13 cellular contexts compared by ENCODE assay signal in genomic region chr11:446886-447285, GRCh38. TPM values are rescaled to one million over a fixed set of nuclear protein-coding genes. Genes with fewer than 3 reads are reported as not detected.
DNase-seq lines count a peak whose midpoint lies in the region; ATAC-seq, FAIRE-seq and TF ChIP-seq lines count a peak whose summit lies in the region.
"Had no signal": no experiment of that assay in that cellular context is flagged by ENCODE, and none has a peak within 500 bp of the region (broad histone marks: within the 10 kb centered on the region; RNA-seq: fewer than 3 reads in every experiment).

No MANE protein-coding gene starts in this region.

- FAIRE-seq in bronchial epithelial cell (lab: Jason Lieb, UNC), result no peak

- no peaks in the 10 kb centered on the region for H3K9me3 ChIP-seq in osteoblast (ENCODE audit: low read depth, low read length)

- H3K27me3 ChIP-seq in bronchial epithelial cell (ENCODE audit: control insufficient read depth, insufficient read depth, low read length), result no peaks in the 10 kb centered on the region
- H3K27me3 ChIP-seq in osteoblast (ENCODE audit: insufficient read depth, low read length), result peaks cover 9% of the 10 kb centered on the region

- H3K9me3 Mint-ChIP-seq in Calu3 (ENCODE audit: low read depth, unreplicated experiment), result no peaks in the 10 kb centered on the region
- H3K9me3 Mint-ChIP-seq: WTC11 had no signal

- no peaks in the 10 kb centered on the region for H3K27me3 Mint-ChIP-seq in Calu3 (ENCODE audit: unreplicated experiment)

- H2AFZ ChIP-seq in osteoblast (ENCODE audit: low read length), result no peak overlapping the region

- DNase-seq in NCI-H748 (lab: John Stamatoyannopoulos, UW; ENCODE audit: unreplicated experiment) (peak; percentile 10), NCI-H748 treated with DMSO at 0.1 percent for 48 hours (lab: John Stamatoyannopoulos, UW) (no peak), NCI-H2196 treated with DMSO at 0.1 percent for 48 hours (lab: John Stamatoyannopoulos, UW; ENCODE audit: unreplicated experiment) (peak; percentile 53), bronchial epithelial cell (ENCODE audit: low read depth) (peak; percentile 71), osteoblast (ENCODE audit: insufficient read length, low spot score, missing footprints) (peak; percentile 47), NCI-H1105 treated with DMSO at 0.1 percent for 48 hours (lab: John Stamatoyannopoulos, UW) (no peak), Calu3 (no peak)
- DNase-seq: DND-41, NCI-H2227 treated with DMSO at 0.1 percent for 48 hours, SIG-M5 had no signal

- H3K4me1 Mint-ChIP-seq in Calu3 (ENCODE audit: low read depth, unreplicated experiment), result peaks cover 18% of the 10 kb centered on the region

- H3K4me3 ChIP-seq in bronchial epithelial cell (ENCODE audit: low read depth, low read length), result no peak overlapping the region
- no peak overlapping the region for H3K4me3 ChIP-seq in osteoblast (ENCODE audit: insufficient read depth, low read length)

- no peak overlapping the region for H3K27ac ChIP-seq in osteoblast (ENCODE audit: low read depth, low read length)

- BruUV-seq in Calu3 (replicated peaks; lab: Mats Ljungman, UMichigan), result no TSS peak

- H3K36me3 Mint-ChIP-seq in Calu3 (ENCODE audit: insufficient read depth, unreplicated experiment), result peaks cover 48% of the 10 kb centered on the region

- H3K79me2 ChIP-seq in osteoblast (ENCODE audit: insufficient read depth, low read length), result peaks cover 26% of the 10 kb centered on the region

- H3K4me3 Mint-ChIP-seq in Calu3 (ENCODE audit: low read depth, unreplicated experiment), result no peak overlapping the region
- H3K4me3 Mint-ChIP-seq: WTC11 had no signal

- TF ChIP-seq CTCF in bronchial epithelial cell (IDR thresholded peaks at IDR 0.05; ENCODE audit: insufficient read depth, low read length, severe bottlenecking) (no peak), osteoblast (IDR thresholded peaks at IDR 0.05; ENCODE audit: extremely low read depth, low read depth, low read length) (no peak), Calu3 (IDR thresholded peaks at IDR 0.05; ENCODE audit: unreplicated experiment) (no peak)

- no peak overlapping the region for H3K4me2 ChIP-seq in osteoblast (ENCODE audit: insufficient read depth, low read length)

- CTCF ChIA-PET in Calu3 (lab: Charles Lee), result interaction anchor here (0.6 kb wide), 1 partner anchor 139 kb away, joined by 4 read pairs; the partner anchor contains the start of gene IFITM2

- H3K36me3 ChIP-seq in bronchial epithelial cell (ENCODE audit: control insufficient read depth, insufficient read depth, low read length), result no peaks in the 10 kb centered on the region
- H3K36me3 ChIP-seq in osteoblast (ENCODE audit: insufficient read depth, low read length), result no peaks in the 10 kb centered on the region

- no peak for ATAC-seq in HG02870 (IDR thresholded peaks at IDR 0.05; ENCODE audit: unreplicated experiment)
- ATAC-seq: sciatic nerve, WTC11 had no signal

- H3K27ac Mint-ChIP-seq in Calu3 (ENCODE audit: unreplicated experiment), result no peak overlapping the region
- H3K27ac Mint-ChIP-seq: WTC11 had no signal

- peaks cover 25% of the 10 kb centered on the region for H3K4me1 ChIP-seq in osteoblast (ENCODE audit: insufficient read depth, low read length)

- peaks cover 10% of the 10 kb centered on the region for H4K20me1 ChIP-seq in osteoblast (ENCODE audit: insufficient read depth, low read length)

- intact Hi-C loops in Calu3 (cut with micrococcal nuclease; ENCODE audit: unreplicated experiment), result no loop called here

RNA-seq across cellular contexts. Expression of gene PTDSS2, which starts 3.2 kb away (rescaled TPM):
- total RNA-seq in bronchial epithelial cell, result 26.3 and 29.4 TPM in 2 replicates
- total RNA-seq in osteoblast, result 33.0 and 36.2 TPM in 2 replicates
- 25.1 and 30.4 TPM in 2 replicates for total RNA-seq in Calu3 (2022)

RNA-seq across cellular contexts. Expression of gene ANO9, which starts 5.1 kb away (rescaled TPM):
- 7.4 and 9.2 TPM in 2 replicates for total RNA-seq in bronchial epithelial cell
- under 0.01 TPM in 1 of 2 replicates, not detected in the other for total RNA-seq in osteoblast
- 27.2 and 32.2 TPM in 2 replicates for total RNA-seq in Calu3 (2022)

RNA-seq across cellular contexts. Expression of gene SIGIRR, which starts 32.1 kb away (rescaled TPM):
- 15.9 and 24.7 TPM in 2 replicates for total RNA-seq in bronchial epithelial cell
- 10.9 and 14.5 TPM in 2 replicates for total RNA-seq in osteoblast
- 76.3 and 83.6 TPM in 2 replicates for total RNA-seq in Calu3 (2022)

RNA-seq across cellular contexts. Expression of gene PKP3, which starts 52.9 kb away (rescaled TPM):
- total RNA-seq in bronchial epithelial cell (231 and 328 TPM in 2 replicates), osteoblast (0.88 and 2.5 TPM in 2 replicates), Calu3 (2022) (128 and 154 TPM in 2 replicates)

Comparison
In these comparisons a context has a peak if more than half of its experiments do, and no peak if none do; other contexts are left out.
1. DNase-seq: peak in NCI-H748 (single experiment), NCI-H2196 treated with DMSO at 0.1 percent for 48 hours (single experiment), bronchial epithelial cell (single experiment) and osteoblast (single experiment); none in NCI-H748 treated with DMSO at 0.1 percent for 48 hours (single experiment), NCI-H1105 treated with DMSO at 0.1 percent for 48 hours (single experiment) and Calu3 (single experiment).